ENCODE assay signal across 21 cellular contexts in genomic region chr18:72910045-72910444, GRCh38. TPM values are rescaled to one million over a fixed set of nuclear protein-coding genes. Genes with fewer than 3 reads are reported as not detected.
"Had no signal": no experiment of that assay in that cellular context is flagged by ENCODE, and none has a peak within 500 bp of the region (broad histone marks: within the 10 kb centered on the region; RNA-seq: fewer than 3 reads in every experiment).

No MANE protein-coding gene starts in this region.

- H3K4me3 ChIP-seq: mucosa of descending colon, psoas muscle, right lobe of liver, spleen, testis, tibial nerve, upper lobe of right lung, vagina had no signal

- H3K27ac ChIP-seq: neutrophil, psoas muscle, right lobe of liver, spleen, testis, tibial nerve, upper lobe of right lung, vagina had no signal

- ATAC-seq: esophagus mucosa; mucosa of descending colon; naive thymus-derived CD8-positive, alpha-beta T cell; psoas muscle; right lobe of liver; stimulated activated memory B cell treated with anti-CD40 and anti-IgM and Interleukin-4, amounts not matched to agents 10 μg/mL and 1 μg/mL and 100 μg/mL, for 72 hours; upper lobe of right lung had no signal

- H3K4me1 ChIP-seq: psoas muscle, right lobe of liver, spleen, testis, tibial nerve, upper lobe of right lung, vagina had no signal

- H3K36me3 ChIP-seq: neutrophil, right lobe of liver, spleen, tibial nerve, upper lobe of right lung, vagina had no signal

- H3K9me3 ChIP-seq: mucosa of descending colon, neutrophil, psoas muscle, right lobe of liver, spleen, testis, tibial nerve, upper lobe of right lung, vagina had no signal

- H3K27me3 ChIP-seq: neutrophil, right lobe of liver, spleen, testis, tibial nerve, upper lobe of right lung, vagina had no signal

- DNase-seq: effector memory CD4-positive, alpha-beta T cell; mucosa of descending colon; naive thymus-derived CD8-positive, alpha-beta T cell; psoas muscle; retina; right lobe of liver; spleen; stimulated activated CD4-positive, alpha-beta T cell treated with anti-CD3 and anti-CD28 coated beads, Interleukin-15, amount 100 ng/mL, for 24 hours; stimulated activated CD4-positive, alpha-beta T cell treated with anti-CD3 and anti-CD28 coated beads, Interleukin-1b, Interleukin-23, amount 100 ng/mL, for 48 hours; stimulated activated CD4-positive, alpha-beta T cell treated with anti-CD3 and anti-CD28 coated beads, Interleukin-4, amount 100 ng/mL, for 24 hours; testis; upper lobe of right lung had no signal

RNA-seq across cellular contexts. Expression of gene NETO1, which starts 42.3 kb away (rescaled TPM):
- total RNA-seq: esophagus mucosa, liver, lung microvascular endothelial cell, mucosa of descending colon, osteoblast, psoas muscle, right lobe of liver, skeletal muscle tissue, upper lobe of right lung, vagina had no signal
